17 cellular contexts compared by ENCODE assay signal in genomic region chr11:33652001-33652400, GRCh38. TPM values are rescaled to one million over a fixed set of nuclear protein-coding genes. Genes with fewer than 3 reads are reported as not detected.
"Had no signal": no experiment of that assay in that cellular context is flagged by ENCODE, and none has a peak within 500 bp of the region (broad histone marks: within the 10 kb centered on the region; RNA-seq: fewer than 3 reads in every experiment).

No MANE protein-coding gene starts in this region.

- ATAC-seq: body of pancreas; effector memory CD8-positive, alpha-beta T cell; natural killer cell treated with Interleukin-12 subunit alpha and Interleukin-12 subunit beta and Interleukin-15 and Interleukin-18, amount 100 ng/mL, for 72 hours had no signal

- H3K9me3 ChIP-seq: adrenal gland, body of pancreas, thoracic aorta, vagina had no signal

- H3K9me3 Mint-ChIP-seq: dendritic cell treated with granulocyte-macrophage colony-stimulating factor and Interleukin-4, amounts not matched to agents 40 ng/mL and 50 ng/mL, for 4 days; effector memory CD8-positive, alpha-beta T cell; natural killer cell treated with Interleukin-12 subunit alpha and Interleukin-12 subunit beta and Interleukin-15 and Interleukin-18, amount 100 ng/mL, for 72 hours; stimulated activated naive CD8-positive, alpha-beta T cell treated with anti-CD3 and anti-CD28 coated beads, Interleukin-15, Interleukin-2, amounts not matched to agents 100 ng/mL and 50 ng/mL, for 24 hours had no signal

- H3K4me3 ChIP-seq: adrenal gland, body of pancreas, lung, thoracic aorta, vagina had no signal

- H3K4me3 Mint-ChIP-seq: dendritic cell treated with granulocyte-macrophage colony-stimulating factor and Interleukin-4, amounts not matched to agents 40 ng/mL and 50 ng/mL, for 4 days; effector memory CD8-positive, alpha-beta T cell; natural killer cell treated with Interleukin-12 subunit alpha and Interleukin-12 subunit beta and Interleukin-15 and Interleukin-18, amount 100 ng/mL, for 72 hours; stimulated activated naive CD8-positive, alpha-beta T cell treated with anti-CD3 and anti-CD28 coated beads, Interleukin-15, Interleukin-2, amounts not matched to agents 100 ng/mL and 50 ng/mL, for 24 hours had no signal

- H3K4me1 ChIP-seq: adrenal gland, body of pancreas, vagina had no signal

- H3K36me3 Mint-ChIP-seq: natural killer cell treated with Interleukin-12 subunit alpha and Interleukin-12 subunit beta and Interleukin-15 and Interleukin-18, amount 100 ng/mL, for 72 hours had no signal

- DNase-seq: activated CD4-positive, alpha-beta T cell treated with anti-CD3 and anti-CD28 coated beads, Interleukin-2, amount 50 U/mL, for 1 hour; activated naive CD4-positive, alpha-beta T cell treated with anti-CD3 and anti-CD28 coated beads, Interleukin-2, amount 50 U/mL, for 16 hours; body of pancreas; effector memory CD8-positive, alpha-beta T cell; hippocampal formation; occipital lobe; stimulated activated CD4-positive, alpha-beta T cell treated with anti-CD3 and anti-CD28 coated beads, Interleukin-4, amount 100 ng/mL, for 1 hour; stimulated activated CD8-positive, alpha-beta memory T cell treated with anti-CD3 and anti-CD28 coated beads, Interleukin-4, amount 100 ng/mL, for 48 hours had no signal

- H3K27ac ChIP-seq: adrenal gland, body of pancreas, thoracic aorta, vagina had no signal

- H3K27ac Mint-ChIP-seq: dendritic cell treated with granulocyte-macrophage colony-stimulating factor and Interleukin-4, amounts not matched to agents 40 ng/mL and 50 ng/mL, for 4 days; effector memory CD8-positive, alpha-beta T cell; natural killer cell treated with Interleukin-12 subunit alpha and Interleukin-12 subunit beta and Interleukin-15 and Interleukin-18, amount 100 ng/mL, for 72 hours; stimulated activated naive CD8-positive, alpha-beta T cell treated with anti-CD3 and anti-CD28 coated beads, Interleukin-15, Interleukin-2, amounts not matched to agents 100 ng/mL and 50 ng/mL, for 24 hours had no signal

- H3K36me3 ChIP-seq: adrenal gland, thoracic aorta, vagina had no signal

- H3K27me3 ChIP-seq: adrenal gland, body of pancreas, vagina had no signal

RNA-seq across cellular contexts. Expression of gene C11orf91, which starts 48.6 kb away (rescaled TPM):
- total RNA-seq: activated CD8-positive, alpha-beta memory T cell treated with anti-CD3 and anti-CD28 coated beads for 36 hours; adrenal gland; body of pancreas; epithelial cell of proximal tubule; natural killer cell treated with Interleukin-12 subunit alpha and Interleukin-12 subunit beta and Interleukin-15 and Interleukin-18, amount 100 ng/mL, for 72 hours; occipital lobe; thoracic aorta; vagina had no signal
